8 cellular contexts compared by ENCODE assay signal in the genomic region with DNA sequence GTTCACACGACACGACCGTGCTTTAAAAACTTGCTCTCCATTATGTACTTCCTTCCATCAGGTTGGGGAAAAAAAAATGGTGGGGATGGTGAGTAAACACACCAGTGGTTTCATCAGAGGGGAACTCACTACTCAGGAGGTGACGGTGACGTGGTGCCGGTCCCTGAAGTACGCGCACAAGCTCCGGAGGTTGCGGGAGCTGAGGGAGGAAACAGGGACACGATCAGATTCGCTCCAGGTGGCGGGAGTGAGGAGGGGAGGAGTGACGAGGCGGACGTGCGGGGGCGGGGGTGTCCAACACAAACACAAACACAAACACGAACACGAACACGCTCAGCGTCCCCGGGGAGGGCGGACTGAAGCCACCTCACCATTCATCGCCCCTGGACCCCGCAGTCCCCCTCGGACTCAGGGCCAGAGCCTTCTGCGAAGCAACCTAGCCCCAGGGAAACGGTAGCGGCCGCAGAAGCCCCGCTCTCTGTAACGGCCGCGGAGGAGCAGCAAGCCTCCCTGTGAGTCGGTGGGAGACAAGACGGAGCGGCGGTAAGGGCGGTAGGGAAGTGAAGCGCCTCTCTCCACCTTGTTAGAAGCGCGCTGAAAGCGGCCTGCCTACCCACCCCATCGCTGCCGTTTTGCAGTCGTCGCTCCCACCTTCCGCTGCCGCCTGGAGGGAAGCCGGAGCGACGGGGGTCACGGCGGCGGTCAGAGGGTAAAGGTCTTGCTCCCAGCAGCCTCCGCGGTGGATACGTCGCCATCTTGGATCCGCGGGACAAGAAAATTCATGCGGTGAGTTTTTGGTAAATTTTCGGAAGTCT. TPM values are rescaled to one million over a fixed set of nuclear protein-coding genes. Genes with fewer than 3 reads are reported as not detected.
DNase-seq lines count a peak whose midpoint lies in the region; ATAC-seq, FAIRE-seq and TF ChIP-seq lines count a peak whose summit lies in the region.

A gene with protein sequence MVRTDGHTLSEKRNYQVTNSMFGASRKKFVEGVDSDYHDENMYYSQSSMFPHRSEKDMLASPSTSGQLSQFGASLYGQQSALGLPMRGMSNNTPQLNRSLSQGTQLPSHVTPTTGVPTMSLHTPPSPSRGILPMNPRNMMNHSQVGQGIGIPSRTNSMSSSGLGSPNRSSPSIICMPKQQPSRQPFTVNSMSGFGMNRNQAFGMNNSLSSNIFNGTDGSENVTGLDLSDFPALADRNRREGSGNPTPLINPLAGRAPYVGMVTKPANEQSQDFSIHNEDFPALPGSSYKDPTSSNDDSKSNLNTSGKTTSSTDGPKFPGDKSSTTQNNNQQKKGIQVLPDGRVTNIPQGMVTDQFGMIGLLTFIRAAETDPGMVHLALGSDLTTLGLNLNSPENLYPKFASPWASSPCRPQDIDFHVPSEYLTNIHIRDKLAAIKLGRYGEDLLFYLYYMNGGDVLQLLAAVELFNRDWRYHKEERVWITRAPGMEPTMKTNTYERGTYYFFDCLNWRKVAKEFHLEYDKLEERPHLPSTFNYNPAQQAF (plus strand): TSS at position 739 of the 815 bp plus-strand sequence. CDS start 34,794 bp downstream, outside the sequence.

- peak within 1 kb of the TSS; percentile 98 for H3K27ac ChIP-seq in HepG2 (ENCODE audit: extremely low read length, insufficient read depth, low read length)

- POLR2A ChIA-PET in HepG2 (lab: Yijun Ruan, JAX), result interaction anchor here (0.6 to 2.0 kb wide), 5 partner anchors 12 to 179 kb away, joined by 4 to 7 read pairs (median 5); no protein-coding TSS in a partner anchor

- H3K9ac ChIP-seq in HepG2 (ENCODE audit: insufficient read depth, low read depth, low read length), result peak within 1 kb of the TSS; percentile 92

- no peaks in the 10 kb centered on the region for H3K27me3 Mint-ChIP-seq in dendritic cell treated with granulocyte-macrophage colony-stimulating factor and Interleukin-4, amounts not matched to agents 40 ng/mL and 50 ng/mL, for 4 days

- TF ChIP-seq POLR2A in HepG2 (IDR thresholded peaks at IDR 0.05; ENCODE audit: insufficient read depth in 1 of 2, low read depth in 2 of 2, low read length in 2 of 2), result peak; percentile 84 to 86

- no peaks in the 10 kb centered on the region for H3K9me3 ChIP-seq in HepG2 (ENCODE audit: low read length)

- in situ Hi-C loops in HepG2 (cut with HindIII; ENCODE audit: extremely low pct_ligation_motif_present, low pct_unique_long_range_greater_than_20kb), result loop anchor here (5.0 kb wide), 1 partner anchor 124 kb away; a partner anchor contains a TSS

- peaks cover 57% of the 10 kb centered on the region for H3K79me2 ChIP-seq in HepG2 (ENCODE audit: insufficient read depth, low read length)

- TF ChIP-seq RAD21 in HepG2 (CRISPR knock-in tag; IDR thresholded peaks at IDR 0.05), result 0 out of 2 replicates have a peak, but pooled peaks have one; percentile 11

- no peak for FAIRE-seq in HepG2 (lab: Jason Lieb, UNC)

- CTCF ChIA-PET in HepG2 (lab: Yijun Ruan, JAX; ENCODE audit: low intra/inter-chr PET ratio, low total read pairs), result no interaction called here

- 0% methylated on average over 24 of the region's 64 CpGs for WGBS in HepG2 (ENCODE audit: low lambda C conversion rate)

- BruUV-seq in HepG2 (replicated peaks; lab: Mats Ljungman, UMichigan), result TSS peak; percentile 62

- H3K4me1 Mint-ChIP-seq in dendritic cell treated with granulocyte-macrophage colony-stimulating factor and Interleukin-4, amounts not matched to agents 40 ng/mL and 50 ng/mL, for 4 days (ENCODE audit: low read depth), result peaks cover 58% of the 10 kb centered on the region

- H3K36me3 ChIP-seq in HepG2 (replicated peaks in 1 of 2; ENCODE audit: control insufficient read depth in 1 of 2, insufficient read depth in 2 of 2, low read length in 2 of 2), result peaks cover 0 to 12% of the 10 kb centered on the region in 2 experiments; a peak in 1 of 5 replicates

- H3K4me1 ChIP-seq in HepG2 (ENCODE audit: insufficient read depth, low read length), result peaks cover 43% of the 10 kb centered on the region

- H3K4me2 ChIP-seq in HepG2 (ENCODE audit: low read depth, low read length), result peak within 1 kb of the TSS; percentile 79

- peak; percentile 69 for ATAC-seq in GM19351 (IDR thresholded peaks at IDR 0.05; ENCODE audit: unreplicated experiment)
- ATAC-seq in HG03520 (IDR thresholded peaks at IDR 0.05; ENCODE audit: unreplicated experiment), result peak; percentile 62
- peak; percentile 89 for ATAC-seq in HepG2

- H3K27ac Mint-ChIP-seq in dendritic cell treated with granulocyte-macrophage colony-stimulating factor and Interleukin-4, amounts not matched to agents 40 ng/mL and 50 ng/mL, for 4 days, result peak within 1 kb of the TSS; percentile 96

- peaks cover 30% of the 10 kb centered on the region for H4K20me1 ChIP-seq in HepG2 (ENCODE audit: insufficient read depth, low read length)

- intact Hi-C loops in dendritic cell treated with granulocyte-macrophage colony-stimulating factor and Interleukin-4, amounts not matched to agents 40 ng/mL and 50 ng/mL, for 4 days (cut with micrococcal nuclease), result loop anchor here (2.0 to 5.0 kb wide), 2 partner anchors 112 to 124 kb away; a partner anchor contains a TSS
- intact Hi-C loops in HepG2 (cut with micrococcal nuclease; ENCODE audit: unreplicated experiment), result loop anchor here (2.0 to 10.0 kb wide), 4 partner anchors 28 to 341 kb away; a partner anchor contains a TSS

- TF ChIP-seq CTCF in HepG2 (CRISPR knock-in tag; IDR thresholded peaks at IDR 0.05), result peak; percentile 24; the same call in 1 of the 2 replicates

- no peaks in the 10 kb centered on the region for H3K9me3 Mint-ChIP-seq in dendritic cell treated with granulocyte-macrophage colony-stimulating factor and Interleukin-4, amounts not matched to agents 40 ng/mL and 50 ng/mL, for 4 days

- H3K27me3 ChIP-seq in HepG2 (ENCODE audit: control insufficient read depth in 1 of 2, insufficient read depth in 2 of 2, low read length in 2 of 2), result no peaks in the 10 kb centered on the region; a peak in 1 of 5 replicates

- peaks cover 70% of the 10 kb centered on the region for H3K36me3 Mint-ChIP-seq in dendritic cell treated with granulocyte-macrophage colony-stimulating factor and Interleukin-4, amounts not matched to agents 40 ng/mL and 50 ng/mL, for 4 days (ENCODE audit: low read depth)

- peak within 1 kb of the TSS; percentile 91 to 97 (median 91) for H3K4me3 ChIP-seq in HepG2 (replicated peaks in 1 of 3; ENCODE audit: insufficient read depth in 1 of 3, low read depth in 2 of 3, low read length in 3 of 3)

- H2AFZ ChIP-seq in HepG2 (ENCODE audit: low read length), result peak within 1 kb of the TSS; percentile 20

- H3K4me3 Mint-ChIP-seq in dendritic cell treated with granulocyte-macrophage colony-stimulating factor and Interleukin-4, amounts not matched to agents 40 ng/mL and 50 ng/mL, for 4 days, result peak within 1 kb of the TSS; percentile 99

- DNase-seq in C1 segment of cervical spinal cord (lab: John Stamatoyannopoulos, UW) (peak; percentile 54 to 93 (median 88)), NCI-H748 (lab: John Stamatoyannopoulos, UW; ENCODE audit: unreplicated experiment) (peak; percentile 93), HepG2 (ENCODE audit: low spot score) (peak; percentile 85)
- peak; percentile 84 to 85 for DNase-seq in activated CD4-positive, alpha-beta T cell treated with anti-CD3 and anti-CD28 coated beads, Interleukin-2, amount 50 U/mL, for 24 hours (ENCODE audit: low read depth in 1 of 2, low spot score in 1 of 2)
- peak; percentile 80 to 83 for DNase-seq in stimulated activated CD4-positive, alpha-beta T cell treated with anti-CD3 and anti-CD28 coated beads, Interleukin-2, amount 100 ng/mL, for 48 hours

- TF ChIP-seq EP300 in HepG2 (IDR thresholded peaks at IDR 0.05; ENCODE audit: low read depth in 2 of 2, low read length in 2 of 2) (0 out of 4 replicates have a peak, but pooled peaks of 1 of the 2 experiments have one; percentile 10), HepG2 (CRISPR knock-in tag; IDR thresholded peaks at IDR 0.05; ENCODE audit: borderline replicate concordance) (0 out of 2 replicates have a peak, but pooled peaks have one; percentile 37)

TF ChIP-seq in HepG2, 621 proteins besides CTCF, POLR2A, EP300 and RAD21 (continues in another document):
- TF ChIP-seq IKZF4 (CRISPR knock-in tag; IDR thresholded peaks at IDR 0.05; ENCODE audit: borderline replicate concordance, low read depth, not compliant biosample characterization) (no peak), ZBTB8A (CRISPR knock-in tag; IDR thresholded peaks at IDR 0.05; ENCODE audit: borderline replicate concordance, low read depth) (no peak; the same call in 1 of the 2 replicates), SIX4 (CRISPR knock-in tag; IDR thresholded peaks at IDR 0.05) (0 out of 2 replicates have a peak, but pooled peaks have one; percentile 21), SUZ12 (IDR thresholded peaks at IDR 0.05; ENCODE audit: low read depth, low read length) (peak; percentile 39; the same call in 1 of the 2 replicates), ZNF510 (CRISPR knock-in tag; IDR thresholded peaks at IDR 0.05; ENCODE audit: low read depth) (no peak; the same call in 1 of the 2 replicates), KDM1A (CRISPR knock-in tag; IDR thresholded peaks at IDR 0.05) (no peak), TCF12 (IDR thresholded peaks at IDR 0.05) (no peak), TCF12 (CRISPR knock-in tag; IDR thresholded peaks at IDR 0.05) (no peak)

RNA-seq across cellular contexts. Expression of the gene that starts here (rescaled TPM):
- total RNA-seq in HepG2 (2016; rRNA removed; fragmentation: Illumina TruSeq; extraction: Trizol), result 76.6 and 82.7 TPM in 2 replicates
- 68.2 and 72.3 TPM in 2 replicates for total RNA-seq in HepG2 (2016; cell fraction: cytosol; rRNA removed; fragmentation: Illumina TruSeq; extraction: Trizol; ENCODE audit: low read depth)
- total RNA-seq in HepG2 (2016; cell fraction: insoluble cytoplasmic fraction; rRNA removed; fragmentation: Illumina TruSeq; extraction: Trizol), result 73.9 and 86.8 TPM in 2 replicates
- total RNA-seq in HepG2 (2016; cell fraction: membrane; rRNA removed; fragmentation: Illumina TruSeq; extraction: Trizol), result 53.9 and 58.2 TPM in 2 replicates
- total RNA-seq in HepG2 (2016; cell fraction: nucleus; rRNA removed; fragmentation: Illumina TruSeq; extraction: Trizol), result 158 and 184 TPM in 2 replicates
- 51.3 and 54.5 TPM in 2 replicates for polyA plus RNA-seq in HepG2 (2011; rRNA removed)
- 34.0 and 55.3 TPM in 2 replicates for polyA plus RNA-seq in HepG2 (2011; cell fraction: cytosol; rRNA removed)
- polyA plus RNA-seq in HepG2 (2011; cell fraction: nucleus; rRNA removed), result 73.3 and 75.6 TPM in 2 replicates
- polyA plus RNA-seq in HepG2 (2012), result 37.1 and 45.5 TPM in 2 replicates
- polyA plus RNA-seq in HepG2 (2016; cell fraction: cytosol; fragmentation: Illumina TruSeq; extraction: Trizol; ENCODE audit: low read depth), result 6.4 and 7.3 TPM in 2 replicates
- 72.4 and 73.7 TPM in 2 replicates for polyA plus RNA-seq in HepG2 (2016; cell fraction: insoluble cytoplasmic fraction; fragmentation: Illumina TruSeq; extraction: Trizol; ENCODE audit: low read depth)
- 14.7 and 15.8 TPM in 2 replicates for polyA plus RNA-seq in HepG2 (2016; cell fraction: membrane; fragmentation: Illumina TruSeq; extraction: Trizol; ENCODE audit: low read depth)
- 59.6 and 63.3 TPM in 2 replicates for polyA plus RNA-seq in HepG2 (2016; cell fraction: nucleus; fragmentation: Illumina TruSeq; extraction: Trizol; ENCODE audit: insufficient read depth, low read depth)
- 68.0 and 94.3 TPM in 2 replicates for polyA minus RNA-seq in HepG2 (2011; rRNA and poly(A)+ RNA removed; ENCODE audit: low replicate concordance)
- 42.0 and 45.0 TPM in 2 replicates for polyA minus RNA-seq in HepG2 (2011; cell fraction: cytosol; rRNA and poly(A)+ RNA removed)
- polyA minus RNA-seq in HepG2 (2011; cell fraction: nucleus; rRNA and poly(A)+ RNA removed), result 432 and 509 TPM in 2 replicates

Comparison
In these comparisons a context has a peak if more than half of its experiments do, and no peak if none do; other contexts are left out.
1. Peak in every context shown above with its lines: DNase-seq, ATAC-seq, H3K4me3 ChIP-seq and H3K27ac ChIP-seq.